17 cellular contexts compared by ENCODE assay signal in the genomic region with DNA sequence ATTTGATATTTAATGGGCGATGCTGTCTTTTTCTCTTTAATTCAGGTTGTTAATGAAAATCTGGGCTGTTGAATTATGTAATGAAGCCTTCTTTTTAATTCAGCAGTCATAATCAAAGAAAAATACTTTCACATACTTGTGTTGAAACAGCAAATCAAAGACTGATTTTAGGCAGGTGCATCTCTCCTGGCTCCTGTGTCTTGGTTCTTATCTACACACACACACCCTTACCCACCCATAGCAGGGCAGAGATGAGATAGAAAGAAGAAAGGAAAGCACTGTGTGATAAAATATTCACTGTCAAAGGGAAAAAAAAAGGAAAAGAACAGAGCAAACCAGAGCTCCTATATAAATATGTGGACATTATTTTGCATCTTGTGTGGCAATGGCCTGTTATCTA.
"Had no signal": no experiment of that assay in that cellular context is flagged by ENCODE, and none has a peak within 500 bp of the region (broad histone marks: within the 10 kb centered on the region; RNA-seq: fewer than 3 reads in every experiment).

No MANE protein-coding gene starts in this region.

- H3K4me3 Mint-ChIP-seq: activated CD4-positive, alpha-beta memory T cell treated with anti-CD3 and anti-CD28 coated beads, Interleukin-2, amount 10 ng/mL, durations not matched to agents 7 days and 5 days; activated naive CD4-positive, alpha-beta T cell treated with anti-CD3 and anti-CD28 coated beads for 36 hours; activated naive CD8-positive, alpha-beta T cell treated with anti-CD3 and anti-CD28 coated beads, Interleukin-2, amount 50 U/mL, for 24 hours; activated T-cell treated with anti-CD3 and anti-CD28 coated beads, Interleukin-2, amount 50 U/mL, for 72 hours; naive thymus-derived CD4-positive, alpha-beta T cell; stimulated activated naive CD8-positive, alpha-beta T cell treated with anti-CD3 and anti-CD28 coated beads, Interleukin-15, amount 100 ng/mL, for 72 hours had no signal

- H3K27me3 Mint-ChIP-seq: activated CD4-positive, alpha-beta memory T cell treated with anti-CD3 and anti-CD28 coated beads, Interleukin-2, amount 10 ng/mL, durations not matched to agents 7 days and 5 days; activated naive CD8-positive, alpha-beta T cell treated with anti-CD3 and anti-CD28 coated beads, Interleukin-2, amount 50 U/mL, for 24 hours; naive thymus-derived CD4-positive, alpha-beta T cell; stimulated activated naive CD8-positive, alpha-beta T cell treated with anti-CD3 and anti-CD28 coated beads, Interleukin-15, amount 100 ng/mL, for 72 hours had no signal

- H3K9me3 ChIP-seq: body of pancreas, psoas muscle, right atrium auricular region, tibial artery had no signal

- H3K36me3 ChIP-seq: right atrium auricular region had no signal

- H3K4me3 ChIP-seq: body of pancreas, psoas muscle, right atrium auricular region, tibial artery had no signal

- H3K27me3 ChIP-seq: body of pancreas, right atrium auricular region, tibial artery had no signal

- H3K27ac ChIP-seq: body of pancreas, psoas muscle, right atrium auricular region, tibial artery had no signal

- H3K9me3 Mint-ChIP-seq: activated CD4-positive, alpha-beta memory T cell treated with anti-CD3 and anti-CD28 coated beads, Interleukin-2, amount 10 ng/mL, durations not matched to agents 7 days and 5 days; activated naive CD4-positive, alpha-beta T cell treated with anti-CD3 and anti-CD28 coated beads for 36 hours; activated naive CD8-positive, alpha-beta T cell treated with anti-CD3 and anti-CD28 coated beads, Interleukin-2, amount 50 U/mL, for 24 hours; activated T-cell treated with anti-CD3 and anti-CD28 coated beads, Interleukin-2, amount 50 U/mL, for 72 hours; naive thymus-derived CD4-positive, alpha-beta T cell; stimulated activated naive CD8-positive, alpha-beta T cell treated with anti-CD3 and anti-CD28 coated beads, Interleukin-15, amount 100 ng/mL, for 72 hours had no signal

- ATAC-seq: activated naive CD8-positive, alpha-beta T cell treated with anti-CD3 and anti-CD28 coated beads, Interleukin-2, amount 50 U/mL, for 24 hours; activated T-cell treated with anti-CD3 and anti-CD28 coated beads, Interleukin-2, amount 50 U/mL, for 72 hours; body of pancreas; esophagus mucosa; naive thymus-derived CD4-positive, alpha-beta T cell; psoas muscle; stimulated activated naive CD8-positive, alpha-beta T cell treated with anti-CD3 and anti-CD28 coated beads, Interleukin-15, amount 100 ng/mL, for 72 hours had no signal

- H3K27ac Mint-ChIP-seq: activated CD4-positive, alpha-beta memory T cell treated with anti-CD3 and anti-CD28 coated beads, Interleukin-2, amount 10 ng/mL, durations not matched to agents 7 days and 5 days; activated naive CD4-positive, alpha-beta T cell treated with anti-CD3 and anti-CD28 coated beads for 36 hours; activated naive CD8-positive, alpha-beta T cell treated with anti-CD3 and anti-CD28 coated beads, Interleukin-2, amount 50 U/mL, for 24 hours; activated T-cell treated with anti-CD3 and anti-CD28 coated beads, Interleukin-2, amount 50 U/mL, for 72 hours had no signal

- DNase-seq: activated CD4-positive, alpha-beta memory T cell treated with anti-CD3 and anti-CD28 coated beads, Interleukin-2, amount 10 ng/mL, durations not matched to agents 7 days and 5 days; activated CD4-positive, alpha-beta T cell treated with anti-CD3 and anti-CD28 coated beads for 48 hours; activated effector memory CD4-positive, alpha-beta T cell treated with Interleukin-2 at 50 U/mL for 16 hours; activated naive CD4-positive, alpha-beta T cell treated with anti-CD3 and anti-CD28 coated beads for 36 hours; activated naive CD8-positive, alpha-beta T cell treated with anti-CD3 and anti-CD28 coated beads, Interleukin-2, amount 50 U/mL, for 24 hours; activated T-cell treated with anti-CD3 and anti-CD28 coated beads, Interleukin-2, amount 50 U/mL, for 72 hours; body of pancreas; central memory CD4-positive, alpha-beta T cell; effector memory CD4-positive, alpha-beta T cell; hippocampal formation; naive thymus-derived CD4-positive, alpha-beta T cell; psoas muscle; stimulated activated CD4-positive, alpha-beta T cell treated with anti-CD3 and anti-CD28 coated beads, Interleukin-1b, Interleukin-23, amount 100 ng/mL, for 48 hours; stimulated activated naive CD8-positive, alpha-beta T cell treated with anti-CD3 and anti-CD28 coated beads, Interleukin-15, amount 100 ng/mL, for 72 hours; tibial artery had no signal

- H3K4me1 Mint-ChIP-seq: activated CD4-positive, alpha-beta memory T cell treated with anti-CD3 and anti-CD28 coated beads, Interleukin-2, amount 10 ng/mL, durations not matched to agents 7 days and 5 days; activated naive CD8-positive, alpha-beta T cell treated with anti-CD3 and anti-CD28 coated beads, Interleukin-2, amount 50 U/mL, for 24 hours; stimulated activated naive CD8-positive, alpha-beta T cell treated with anti-CD3 and anti-CD28 coated beads, Interleukin-15, amount 100 ng/mL, for 72 hours had no signal

- H3K4me1 ChIP-seq: body of pancreas, tibial artery had no signal
